In genomic region chr12:121190523-121191031, GRCh38 we compare ENCODE assay signal across 13 cellular contexts. TPM values are rescaled to one million over a fixed set of nuclear protein-coding genes. Genes with fewer than 3 reads are reported as not detected.
A peak's percentile ranks its signal among the peaks of the same experiment; 100 is the strongest.
DNase-seq lines count a peak whose midpoint lies in the region; ATAC-seq and TF ChIP-seq lines count a peak whose summit lies in the region.
"Had no signal": no experiment of that assay in that cellular context is flagged by ENCODE, and none has a peak within 500 bp of the region (broad histone marks: within the 10 kb centered on the region; RNA-seq: fewer than 3 reads in every experiment).

No MANE protein-coding gene starts in this region.

- POLR2A ChIA-PET in T-cell (lab: Charles Lee), result no interaction called here

- ATAC-seq in HG03135 (IDR thresholded peaks at IDR 0.05; ENCODE audit: unreplicated experiment) (no peak), T-cell (replicated peaks in 1 of 4) (no peak)
- ATAC-seq: stimulated activated naive CD8-positive, alpha-beta T cell treated with anti-CD3 and anti-CD28 coated beads, Interleukin-15, amount 100 ng/mL, for 72 hours; WTC11 had no signal

- H3K4me3 ChIP-seq in coronary artery, result no peak overlapping the region
- H3K4me3 ChIP-seq: ovary had no signal

- H3K27ac ChIP-seq in coronary artery, result peak overlapping the region; percentile 52 to 72

- H3K4me3 Mint-ChIP-seq in CD14-positive monocyte (peak overlapping the region in 1 of 2 donors; percentile 18), mesothelial cell of epicardium (no peak overlapping the region), T-cell (no peak overlapping the region)
- H3K4me3 Mint-ChIP-seq: stimulated activated naive CD8-positive, alpha-beta T cell treated with anti-CD3 and anti-CD28 coated beads, Interleukin-15, amount 100 ng/mL, for 72 hours; WTC11 had no signal

- DNase-seq in CD14-positive monocyte (ENCODE audit: low spot score) (peak; percentile 79), MV-4-11 (lab: John Stamatoyannopoulos, UW) (peak; percentile 95), coronary artery (ENCODE audit: low spot score) (no peak), mesothelial cell of epicardium (ENCODE audit: low spot score in 2 of 2, unreplicated experiment in 2 of 2) (no peak), NCI-H2081 treated with DMSO at 0.1 percent for 48 hours (lab: John Stamatoyannopoulos, UW) (no peak), UCSD-AML1 (lab: John Stamatoyannopoulos, UW; ENCODE audit: unreplicated experiment) (no peak), T-cell (no peak)
- DNase-seq: NCI-H1105 treated with DMSO at 0.1 percent for 48 hours; ovary; stimulated activated naive CD8-positive, alpha-beta T cell treated with anti-CD3 and anti-CD28 coated beads, Interleukin-15, amount 100 ng/mL, for 72 hours had no signal

- H3K4me1 Mint-ChIP-seq in CD14-positive monocyte (peaks cover 35% of the 10 kb centered on the region), mesothelial cell of epicardium (no peaks in the 10 kb centered on the region), T-cell (no peaks in the 10 kb centered on the region)
- H3K4me1 Mint-ChIP-seq: WTC11 had no signal

- peaks cover 18 to 19% of the 10 kb centered on the region in 2 donors for H3K36me3 Mint-ChIP-seq in CD14-positive monocyte
- H3K36me3 Mint-ChIP-seq in mesothelial cell of epicardium, result no peaks in the 10 kb centered on the region
- H3K36me3 Mint-ChIP-seq in T-cell, result no peaks in the 10 kb centered on the region
- H3K36me3 Mint-ChIP-seq: WTC11 had no signal

- H3K9me3 Mint-ChIP-seq in CD14-positive monocyte (no peaks in the 10 kb centered on the region), mesothelial cell of epicardium (peaks cover 7% of the 10 kb centered on the region), T-cell (no peaks in the 10 kb centered on the region)
- H3K9me3 Mint-ChIP-seq: stimulated activated naive CD8-positive, alpha-beta T cell treated with anti-CD3 and anti-CD28 coated beads, Interleukin-15, amount 100 ng/mL, for 72 hours; WTC11 had no signal

- TF ChIP-seq CTCF in CD14-positive monocyte (IDR thresholded peaks at IDR 0.05) (no peak), coronary artery (IDR thresholded peaks at IDR 0.05) (no peak), mesothelial cell of epicardium (IDR thresholded peaks at IDR 0.05; ENCODE audit: unreplicated experiment) (no peak)

- CTCF ChIA-PET in T-cell (lab: Charles Lee), result no interaction called here

- intact Hi-C loops in CD14-positive monocyte (cut with micrococcal nuclease), result loop anchor here (1.0 to 5.0 kb wide), 2 partner anchors 43 to 46 kb away; no protein-coding TSS in a partner anchor

- peaks cover 0 to 6% (median 0%) of the 10 kb centered on the region in 3 donors for H3K27me3 Mint-ChIP-seq in CD14-positive monocyte (ENCODE audit: low read depth in 3 of 3)
- H3K27me3 Mint-ChIP-seq in mesothelial cell of epicardium (ENCODE audit: low read depth), result no peaks in the 10 kb centered on the region
- no peaks in the 10 kb centered on the region for H3K27me3 Mint-ChIP-seq in T-cell
- H3K27me3 Mint-ChIP-seq: stimulated activated naive CD8-positive, alpha-beta T cell treated with anti-CD3 and anti-CD28 coated beads, Interleukin-15, amount 100 ng/mL, for 72 hours had no signal

- H3K27ac Mint-ChIP-seq in CD14-positive monocyte (peak overlapping the region; percentile 77 to 94 (median 88)), mesothelial cell of epicardium (peak overlapping the region; percentile 27), T-cell (no peak overlapping the region)
- H3K27ac Mint-ChIP-seq: stimulated activated naive CD8-positive, alpha-beta T cell treated with anti-CD3 and anti-CD28 coated beads, Interleukin-15, amount 100 ng/mL, for 72 hours; WTC11 had no signal

RNA-seq across cellular contexts. Expression of gene P2RX4, which starts 19.4 kb away (rescaled TPM):
- 10 to 100 TPM; 61.8 to 74.7 TPM for polyA plus RNA-seq in CD14-positive monocyte
- total RNA-seq in mesothelial cell of epicardium (19.3 to 25.6 TPM (median 23.4 TPM) in 3 replicates), T-cell (10 to 100 TPM; 36.2 to 62.3 (median 36.9) TPM)

RNA-seq across cellular contexts. Expression of gene P2RX7, which starts 57.9 kb away (rescaled TPM):
- 10 to 100 TPM; 12.3 to 20.5 TPM for polyA plus RNA-seq in CD14-positive monocyte
- total RNA-seq in mesothelial cell of epicardium (0.40 to 0.75 TPM (median 0.50 TPM) in 3 replicates), T-cell (10 to 100 TPM in 1 of 5 donors, 1 to 10 TPM in 4; 4.6 to 11.0 (median 6.9) TPM)
- total RNA-seq: G401 had no signal

Comparison
In these comparisons a context has a peak if more than half of its experiments do, and no peak if none do; other contexts are left out.
1. DNase-seq: peak in CD14-positive monocyte (single experiment) and MV-4-11 (single experiment); none in coronary artery (single experiment), mesothelial cell of epicardium (0 of 2), NCI-H2081 treated with DMSO at 0.1 percent for 48 hours (single experiment), UCSD-AML1 (single experiment) and T-cell (0 of 34).
2. H3K27ac Mint-ChIP-seq: peak in CD14-positive monocyte (7 of 7) and mesothelial cell of epicardium (single experiment); none in T-cell (0 of 2).